1 cellular context compared by ENCODE assay signal in genomic region chr1:27010226-27010994, GRCh38.
TF ChIP-seq lines count a peak whose summit lies in the region.

No MANE protein-coding gene starts in this region.

TF ChIP-seq in H1, 55 proteins besides CTCF, POLR2A, EP300 and RAD21:
- TF ChIP-seq SAP30 (IDR thresholded peaks at IDR 0.05; ENCODE audit: insufficient read depth, insufficient replicate concordance, low read length) (peak; percentile 76), TCF12 (IDR thresholded peaks at IDR 0.05; ENCODE audit: low read depth, low read length) (no peak), BCL11A (IDR thresholded peaks at IDR 0.05; ENCODE audit: low read depth in 2 of 2, low read length in 2 of 2) (no peak), EGR1 (IDR thresholded peaks at IDR 0.05; ENCODE audit: borderline replicate concordance, low read depth, low read length) (no peak), CEBPB (IDR thresholded peaks at IDR 0.05; ENCODE audit: low read depth, low read length) (no peak), POLR2AphosphoS5 (IDR thresholded peaks at IDR 0.05; ENCODE audit: low read depth, low read length) (0 out of 2 replicates have a peak, but pooled peaks have one; percentile 33), RNF2 (IDR thresholded peaks at IDR 0.05; ENCODE audit: borderline replicate concordance, low read depth, low read length, missing control alignments, poor library complexity, severe bottlenecking) (no peak), ZNF274 (IDR thresholded peaks at IDR 0.05; ENCODE audit: borderline replicate concordance, extremely low read depth, low read length) (no peak), TEAD4 (IDR thresholded peaks at IDR 0.05; ENCODE audit: low read depth, low read length) (no peak), EZH2 (IDR thresholded peaks at IDR 0.05; ENCODE audit: low read depth, low read length, severe bottlenecking) (no peak), MAX (IDR thresholded peaks at IDR 0.05) (no peak), HDAC2 (IDR thresholded peaks at IDR 0.05; ENCODE audit: borderline replicate concordance in 1 of 2, low read depth in 2 of 2, low read length in 2 of 2) (no peak), KDM4A (IDR thresholded peaks at IDR 0.05; ENCODE audit: low read depth, low read length, severe bottlenecking) (no peak), BRCA1 (IDR thresholded peaks at IDR 0.05; ENCODE audit: low read depth, low read length) (no peak), USF2 (IDR thresholded peaks at IDR 0.05; ENCODE audit: low read length) (no peak), RBBP5 (IDR thresholded peaks at IDR 0.05; ENCODE audit: borderline replicate concordance, low read depth, low read length) (no peak), TAF7 (optimal IDR thresholded peaks at IDR 0.05; ENCODE audit: borderline replicate concordance, low read depth, low read length) (peak; percentile 72), PHF8 (conservative IDR thresholded peaks at IDR 0.05; ENCODE audit: low read depth, low read length) (no peak), BACH1 (IDR thresholded peaks at IDR 0.05; ENCODE audit: low read length) (no peak), GTF2F1 (IDR thresholded peaks at IDR 0.05; ENCODE audit: borderline replicate concordance, low read depth, low read length) (no peak), SUZ12 (IDR thresholded peaks at IDR 0.05; ENCODE audit: low read length) (no peak), SP1 (IDR thresholded peaks at IDR 0.05; ENCODE audit: low read depth, low read length) (no peak), SIN3A (conservative IDR thresholded peaks at IDR 0.05 in 1 of 2, IDR thresholded peaks at IDR 0.05 in 1 of 2; ENCODE audit: low read depth in 1 of 2, low read length in 2 of 2) (no peak), RXRA (IDR thresholded peaks at IDR 0.05; ENCODE audit: insufficient read depth, low read depth, low read length) (no peak)
TF ChIP-seq in H1: peak in this region for 3.
